ENCODE assay signal across 18 cellular contexts in the genomic region with DNA sequence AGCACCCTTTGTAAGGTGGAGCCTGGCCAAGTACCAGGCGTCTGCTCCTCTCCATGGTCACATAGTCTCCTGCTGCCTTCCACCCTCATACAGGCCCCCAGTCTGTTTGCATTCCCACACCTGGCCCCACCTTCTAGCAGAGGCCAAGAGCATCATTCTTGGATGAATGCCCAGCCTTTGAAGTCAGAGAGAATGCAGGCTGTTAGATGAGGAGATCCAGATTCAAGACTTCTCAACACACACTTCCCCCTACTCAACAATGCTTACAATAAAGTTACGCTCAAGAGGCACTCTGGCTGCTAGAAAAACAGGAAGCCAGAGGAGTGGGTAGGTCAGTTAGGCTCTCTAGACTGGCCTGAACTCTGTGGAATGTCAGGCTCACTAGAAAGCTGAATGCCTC. TPM values are rescaled to one million over a fixed set of nuclear protein-coding genes. Genes with fewer than 3 reads are reported as not detected.
DNase-seq lines count a peak whose midpoint lies in the region; ATAC-seq and TF ChIP-seq lines count a peak whose summit lies in the region.
"Had no signal": no experiment of that assay in that cellular context is flagged by ENCODE, and none has a peak within 500 bp of the region (broad histone marks: within the 10 kb centered on the region; RNA-seq: fewer than 3 reads in every experiment).

No MANE protein-coding gene starts in this region.

- H3K79me2 ChIP-seq in PC-3 (ENCODE audit: low read length) (no peaks in the 10 kb centered on the region), SK-N-SH (ENCODE audit: insufficient read depth) (no peaks in the 10 kb centered on the region)

- H2AFZ ChIP-seq in PC-3 (ENCODE audit: low read length): no peak overlapping the region
- H2AFZ ChIP-seq in SK-N-SH (ENCODE audit: low read depth): no peak overlapping the region

- no peaks in the 10 kb centered on the region for H3K9me3 ChIP-seq in PC-3 (ENCODE audit: low read length)
- H3K9me3 ChIP-seq in SK-N-SH: no peaks in the 10 kb centered on the region
- H3K9me3 ChIP-seq: esophagus muscularis mucosa, SJCRH30, testis had no signal

- POLR2A ChIA-PET in PC-3 (lab: Charles Lee; ENCODE audit: unreplicated experiment) (no interaction called here), SK-N-SH (lab: Yijun Ruan, JAX) (no interaction called here)

- no peak overlapping the region for H3K4me3 ChIP-seq in choroid plexus epithelial cell (ENCODE audit: low read depth, low read length)
- H3K4me3 ChIP-seq in PC-3 (ENCODE audit: low read length): no peak overlapping the region
- no peak overlapping the region for H3K4me3 ChIP-seq in SK-N-SH (ENCODE audit: low read depth in 2 of 2, low read length in 1 of 2)
- H3K4me3 ChIP-seq: coronary artery, esophagus muscularis mucosa, SJCRH30, testis had no signal

- BruUV-seq in PC-3 (replicated peaks; lab: Mats Ljungman, UMichigan): no TSS peak

- no peak for TF ChIP-seq RAD21 in SK-N-SH (IDR thresholded peaks at IDR 0.05; ENCODE audit: low read length)

- H3F3A ChIP-seq in PC-3 (ENCODE audit: low read length, unreplicated experiment) (no peaks in the 10 kb centered on the region), SK-N-SH (replicated peaks; ENCODE audit: insufficient read depth) (no peaks in the 10 kb centered on the region)

- CTCF ChIA-PET in PC-3 (lab: Charles Lee): no interaction called here
- CTCF ChIA-PET in SK-N-SH (lab: Yijun Ruan, JAX): no interaction called here

- H3K9ac ChIP-seq in PC-3 (ENCODE audit: low read length) (no peak overlapping the region), SK-N-SH (no peak overlapping the region)

- peak; percentile 1 for DNase-seq in Ammon's horn (ENCODE audit: low spot score)
- peak; percentile 89 for DNase-seq in HT-29 (ENCODE audit: low spot score)
- peak; percentile 26 for DNase-seq in choroid plexus epithelial cell (ENCODE audit: low read depth)
- DNase-seq in lung microvascular endothelial cell (ENCODE audit: low read depth in 2 of 2): peak; percentile 5 to 43
- no peak for DNase-seq in PC-3
- no peak for DNase-seq in SK-N-SH
- DNase-seq in stimulated activated CD4-positive, alpha-beta T cell treated with anti-CD3 and anti-CD28 coated beads, Interleukin-12 subunit alpha, Interleukin-12 subunit beta, amount 100 ng/mL, for 4 hours: no peak
- DNase-seq: activated CD4-positive, alpha-beta T cell treated with anti-CD3 and anti-CD28 coated beads, Interleukin-2, amount 10 ng/mL, durations not matched to agents 7 days and 5 days; NCI-H2081 treated with DMSO at 0.1 percent for 48 hours; NK-92 treated with Interleukin-12 subunit alpha and Interleukin-12 subunit beta, amount 100 ng/mL, for 24 hours; retina; stimulated activated CD4-positive, alpha-beta T cell treated with anti-CD3 and anti-CD28 coated beads, Interleukin-2, amount 100 ng/mL, for 48 hours; stimulated activated CD8-positive, alpha-beta memory T cell treated with anti-CD3 and anti-CD28 coated beads, Interleukin-4, amount 100 ng/mL, for 48 hours; testis had no signal

- H4K20me1 ChIP-seq in PC-3 (ENCODE audit: low read length): no peaks in the 10 kb centered on the region
- H4K20me1 ChIP-seq in SK-N-SH (ENCODE audit: insufficient read depth): no peaks in the 10 kb centered on the region

- H3K4me1 ChIP-seq in PC-3 (ENCODE audit: insufficient read depth, low read length) (no peaks in the 10 kb centered on the region), SK-N-SH (ENCODE audit: control insufficient read depth in 1 of 2, insufficient read depth in 2 of 2, low read depth in 1 of 2, low read length in 1 of 2) (no peaks in the 10 kb centered on the region)
- H3K4me1 ChIP-seq: SJCRH30, testis had no signal

- TF ChIP-seq CTCF in choroid plexus epithelial cell (conservative IDR thresholded peaks at IDR 0.05; ENCODE audit: low read depth, low read length): no peak
- TF ChIP-seq CTCF in PC-3 (conservative IDR thresholded peaks at IDR 0.05; ENCODE audit: low read depth, low read length): no peak
- no peak for TF ChIP-seq CTCF in SK-N-SH (IDR thresholded peaks at IDR 0.05)

- intact Hi-C loops in PC-3 (cut with micrococcal nuclease): no loop called here

- H3K36me3 ChIP-seq in PC-3 (ENCODE audit: low read depth, low read length) (no peaks in the 10 kb centered on the region), SK-N-SH (replicated peaks in 1 of 2; ENCODE audit: control insufficient read depth in 1 of 2, insufficient read depth in 2 of 2, low read length in 1 of 2) (no peaks in the 10 kb centered on the region)
- H3K36me3 ChIP-seq: esophagus muscularis mucosa, SJCRH30 had no signal

- no peak overlapping the region for H3K27ac ChIP-seq in PC-3 (ENCODE audit: low read length)
- no peak overlapping the region for H3K27ac ChIP-seq in SK-N-SH (ENCODE audit: low read depth in 2 of 2, low read length in 1 of 2)
- H3K27ac ChIP-seq: coronary artery, esophagus muscularis mucosa, SJCRH30, testis had no signal

- H3K9me2 ChIP-seq in PC-3 (replicated peaks; ENCODE audit: low read length) (no peaks in the 10 kb centered on the region), SK-N-SH (no peaks in the 10 kb centered on the region)

- H3K27me3 ChIP-seq in PC-3 (ENCODE audit: low read length): no peaks in the 10 kb centered on the region
- no peaks in the 10 kb centered on the region for H3K27me3 ChIP-seq in SK-N-SH (ENCODE audit: insufficient read depth)
- H3K27me3 ChIP-seq: esophagus muscularis mucosa, SJCRH30, testis had no signal

- WGBS in SK-N-SH (ENCODE audit: low lambda C conversion rate): 19% methylated on average over 2 of the region's 2 CpGs

- no peak for TF ChIP-seq EP300 in SK-N-SH (IDR thresholded peaks at IDR 0.05; ENCODE audit: borderline replicate concordance in 1 of 2, low read depth in 1 of 2, low read length in 1 of 2)

- no peak for ATAC-seq in PC-3
- ATAC-seq in HG03039 (IDR thresholded peaks at IDR 0.05; ENCODE audit: unreplicated experiment): no peak

- H3K4me2 ChIP-seq in PC-3 (ENCODE audit: low read length): no peak overlapping the region
- no peak overlapping the region for H3K4me2 ChIP-seq in SK-N-SH

TF ChIP-seq in SK-N-SH, 30 proteins besides CTCF, POLR2A, EP300 and RAD21 (continues in another document):
- TF ChIP-seq GABPA (IDR thresholded peaks at IDR 0.05; ENCODE audit: low read depth): no peak
- TF ChIP-seq NRF1 (IDR thresholded peaks at IDR 0.05; ENCODE audit: low read depth, low read length): no peak
- no peak for TF ChIP-seq TAF1 (IDR thresholded peaks at IDR 0.05; ENCODE audit: borderline replicate concordance, low read depth, low read length)
- TF ChIP-seq FOSL2 (IDR thresholded peaks at IDR 0.05; ENCODE audit: borderline replicate concordance, low read depth): no peak
- no peak for TF ChIP-seq CHD2 (IDR thresholded peaks at IDR 0.05; ENCODE audit: low read length, partially characterized antibody)
- TF ChIP-seq, protein P1, sequence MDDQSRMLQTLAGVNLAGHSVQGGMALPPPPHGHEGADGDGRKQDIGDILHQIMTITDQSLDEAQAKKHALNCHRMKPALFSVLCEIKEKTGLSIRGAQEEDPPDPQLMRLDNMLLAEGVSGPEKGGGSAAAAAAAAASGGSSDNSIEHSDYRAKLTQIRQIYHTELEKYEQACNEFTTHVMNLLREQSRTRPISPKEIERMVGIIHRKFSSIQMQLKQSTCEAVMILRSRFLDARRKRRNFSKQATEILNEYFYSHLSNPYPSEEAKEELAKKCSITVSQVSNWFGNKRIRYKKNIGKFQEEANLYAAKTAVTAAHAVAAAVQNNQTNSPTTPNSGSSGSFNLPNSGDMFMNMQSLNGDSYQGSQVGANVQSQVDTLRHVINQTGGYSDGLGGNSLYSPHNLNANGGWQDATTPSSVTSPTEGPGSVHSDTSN (IDR thresholded peaks at IDR 0.05): no peak
- TF ChIP-seq USF1 (IDR thresholded peaks at IDR 0.05; ENCODE audit: borderline replicate concordance, low read depth): no peak
- TF ChIP-seq MEF2A (IDR thresholded peaks at IDR 0.05; ENCODE audit: borderline replicate concordance, low read depth): no peak
- TF ChIP-seq, protein P2, sequence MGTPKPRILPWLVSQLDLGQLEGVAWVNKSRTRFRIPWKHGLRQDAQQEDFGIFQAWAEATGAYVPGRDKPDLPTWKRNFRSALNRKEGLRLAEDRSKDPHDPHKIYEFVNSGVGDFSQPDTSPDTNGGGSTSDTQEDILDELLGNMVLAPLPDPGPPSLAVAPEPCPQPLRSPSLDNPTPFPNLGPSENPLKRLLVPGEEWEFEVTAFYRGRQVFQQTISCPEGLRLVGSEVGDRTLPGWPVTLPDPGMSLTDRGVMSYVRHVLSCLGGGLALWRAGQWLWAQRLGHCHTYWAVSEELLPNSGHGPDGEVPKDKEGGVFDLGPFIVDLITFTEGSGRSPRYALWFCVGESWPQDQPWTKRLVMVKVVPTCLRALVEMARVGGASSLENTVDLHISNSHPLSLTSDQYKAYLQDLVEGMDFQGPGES (IDR thresholded peaks at IDR 0.05; ENCODE audit: low read depth, low read length): no peak
- TF ChIP-seq ZBTB33 (IDR thresholded peaks at IDR 0.05; ENCODE audit: borderline replicate concordance, low read depth): no peak
- TF ChIP-seq GATA2 (CRISPR knock-in tag; IDR thresholded peaks at IDR 0.05): no peak
- TF ChIP-seq FOXM1 (IDR thresholded peaks at IDR 0.05; ENCODE audit: low read depth): no peak

RNA-seq across cellular contexts. Expression of gene SHROOM4, which starts 43.3 kb away (rescaled TPM):
- total RNA-seq in HT-29 (2014; rRNA removed; shearing (Covaris generic)): 3.8 and 4.5 TPM in 2 replicates
- 22.9 and 27.6 TPM in 2 replicates for total RNA-seq in lung microvascular endothelial cell
- total RNA-seq in PC-3 (2014; rRNA removed): not detected in 2 replicates
- polyA plus RNA-seq in SK-N-SH (2012; rRNA removed): 0.31 and 0.45 TPM in 2 replicates
- 0.15 and 0.21 TPM in 2 replicates for polyA plus RNA-seq in SK-N-SH (2012; cell fraction: cytosol; rRNA removed)
- polyA plus RNA-seq in SK-N-SH (2012; cell fraction: nucleus; rRNA removed): 0.83 and 0.86 TPM in 2 replicates
- total RNA-seq: activated CD4-positive, alpha-beta T cell treated with anti-CD3 and anti-CD28 coated beads, Interleukin-2, amount 10 ng/mL, durations not matched to agents 7 days and 5 days had no signal

Comparison
In these comparisons a context has a peak if more than half of its experiments do, and no peak if none do; other contexts are left out.
1. DNase-seq: peak in Ammon's horn (single experiment), HT-29 (single experiment), choroid plexus epithelial cell (single experiment) and lung microvascular endothelial cell (2 of 2); none in PC-3 (single experiment), SK-N-SH (single experiment) and stimulated activated CD4-positive, alpha-beta T cell treated with anti-CD3 and anti-CD28 coated beads, Interleukin-12 subunit alpha, Interleukin-12 subunit beta, amount 100 ng/mL, for 4 hours (single experiment).